Comparison of ENCODE assay signal across 23 cellular contexts in genomic region chr4:12360391-12360790, GRCh38.
"Had no signal": no experiment of that assay in that cellular context is flagged by ENCODE, and none has a peak within 500 bp of the region (broad histone marks: within the 10 kb centered on the region; RNA-seq: fewer than 3 reads in every experiment).

No MANE protein-coding gene starts in this region.

- H3K27ac ChIP-seq: cardiac muscle cell, heart left ventricle, right lobe of liver, skin epidermis, tibial artery, vagina had no signal

- H3K4me1 Mint-ChIP-seq: activated B cell treated with CpG ODN at 0.5 μM for 24 hours; activated CD4-positive, alpha-beta T cell treated with anti-CD3 and anti-CD28 coated beads for 36 hours; activated naive CD8-positive, alpha-beta T cell treated with anti-CD3 and anti-CD28 coated beads for 36 hours; memory B cell; nephron progenitor cell had no signal

- DNase-seq: activated B cell treated with CpG ODN at 0.5 μM for 24 hours; activated CD4-positive, alpha-beta T cell treated with anti-CD3 and anti-CD28 coated beads for 36 hours; activated CD4-positive, alpha-beta T cell treated with anti-CD3 and anti-CD28 coated beads, Interleukin-2, amount 50 U/mL, for 4 hours; activated CD8-positive, alpha-beta memory T cell treated with anti-CD3 and anti-CD28 coated beads for 24 hours; activated CD8-positive, alpha-beta memory T cell treated with anti-CD3 and anti-CD28 coated beads, Interleukin-2, amount 50 U/mL, for 4 hours; activated naive CD4-positive, alpha-beta T cell treated with Interleukin-2 at 50 U/mL for 16 hours; activated naive CD8-positive, alpha-beta T cell treated with anti-CD3 and anti-CD28 coated beads for 36 hours; activated T-cell treated with anti-CD3 and anti-CD28 coated beads, Interleukin-2, amount 50 U/mL, for 24 hours; heart left ventricle; islet precursor cell; left cardiac atrium; mucosa of descending colon; nephron progenitor cell; right lobe of liver; stimulated activated CD4-positive, alpha-beta T cell treated with anti-CD3 and anti-CD28 coated beads, Interleukin-1b, Interleukin-23, amount 100 ng/mL, for 48 hours; tibial artery had no signal

- H3K4me1 ChIP-seq: heart left ventricle, right lobe of liver, tibial artery, vagina had no signal

- H3K27ac Mint-ChIP-seq: activated B cell treated with CpG ODN at 0.5 μM for 24 hours; activated CD4-positive, alpha-beta T cell treated with anti-CD3 and anti-CD28 coated beads for 36 hours; activated naive CD8-positive, alpha-beta T cell treated with anti-CD3 and anti-CD28 coated beads for 36 hours; activated T-cell treated with anti-CD3 and anti-CD28 coated beads, Interleukin-2, amount 50 U/mL, for 24 hours; activated T-helper 2 cell treated with anti-CD3 and anti-CD28 coated beads, Interferon-gamma antibody, Interleukin-2, Interleukin-4, amounts not matched to agents 10 μg/mL and 5 μg/mL and 100 μg/mL, durations not matched to agents 14 hours and 24 hours and 36 hours; memory B cell; nephron progenitor cell; stimulated activated naive CD8-positive, alpha-beta T cell treated with anti-CD3 and anti-CD28 coated beads, Interleukin-15, Interleukin-2, amounts not matched to agents 100 ng/mL and 50 ng/mL, for 24 hours; T-helper 1 cell treated with Interleukin-12 subunit alpha and Interleukin-12 subunit beta and Interleukin-4 antibody, amounts not matched to agents 30 μg/mL and 1 μg/mL, for 36 hours had no signal

- H3K36me3 ChIP-seq: cardiac muscle cell, heart left ventricle, right lobe of liver, tibial artery, vagina had no signal

- H3K27me3 ChIP-seq: cardiac muscle cell, heart left ventricle, right lobe of liver, tibial artery, vagina had no signal

- H3K27me3 Mint-ChIP-seq: activated B cell treated with CpG ODN at 0.5 μM for 24 hours; activated CD4-positive, alpha-beta T cell treated with anti-CD3 and anti-CD28 coated beads for 36 hours; activated naive CD8-positive, alpha-beta T cell treated with anti-CD3 and anti-CD28 coated beads for 36 hours; activated T-cell treated with anti-CD3 and anti-CD28 coated beads, Interleukin-2, amount 50 U/mL, for 24 hours; memory B cell; stimulated activated naive CD8-positive, alpha-beta T cell treated with anti-CD3 and anti-CD28 coated beads, Interleukin-15, Interleukin-2, amounts not matched to agents 100 ng/mL and 50 ng/mL, for 24 hours had no signal

- H3K9me3 ChIP-seq: mucosa of descending colon, right lobe of liver, tibial artery, vagina had no signal

- H3K9me3 Mint-ChIP-seq: nephron progenitor cell had no signal

- H3K4me3 Mint-ChIP-seq: activated B cell treated with CpG ODN at 0.5 μM for 24 hours; activated CD4-positive, alpha-beta T cell treated with anti-CD3 and anti-CD28 coated beads for 36 hours; activated naive CD8-positive, alpha-beta T cell treated with anti-CD3 and anti-CD28 coated beads for 36 hours; activated T-cell treated with anti-CD3 and anti-CD28 coated beads, Interleukin-2, amount 50 U/mL, for 24 hours; memory B cell; nephron progenitor cell; stimulated activated naive CD8-positive, alpha-beta T cell treated with anti-CD3 and anti-CD28 coated beads, Interleukin-15, Interleukin-2, amounts not matched to agents 100 ng/mL and 50 ng/mL, for 24 hours; T-helper 1 cell treated with Interleukin-12 subunit alpha and Interleukin-12 subunit beta and Interleukin-4 antibody, amounts not matched to agents 30 μg/mL and 1 μg/mL, for 36 hours had no signal

- H3K36me3 Mint-ChIP-seq: activated naive CD8-positive, alpha-beta T cell treated with anti-CD3 and anti-CD28 coated beads for 36 hours; memory B cell had no signal

- H3K4me3 ChIP-seq: cardiac muscle cell, heart left ventricle, mucosa of descending colon, right lobe of liver, skin epidermis, tibial artery, vagina had no signal

- ATAC-seq: activated CD4-positive, alpha-beta T cell treated with anti-CD3 and anti-CD28 coated beads for 36 hours; heart left ventricle; left cardiac atrium; mucosa of descending colon; right lobe of liver had no signal
